ENCODE assay signal across 12 cellular contexts in the genomic region with DNA sequence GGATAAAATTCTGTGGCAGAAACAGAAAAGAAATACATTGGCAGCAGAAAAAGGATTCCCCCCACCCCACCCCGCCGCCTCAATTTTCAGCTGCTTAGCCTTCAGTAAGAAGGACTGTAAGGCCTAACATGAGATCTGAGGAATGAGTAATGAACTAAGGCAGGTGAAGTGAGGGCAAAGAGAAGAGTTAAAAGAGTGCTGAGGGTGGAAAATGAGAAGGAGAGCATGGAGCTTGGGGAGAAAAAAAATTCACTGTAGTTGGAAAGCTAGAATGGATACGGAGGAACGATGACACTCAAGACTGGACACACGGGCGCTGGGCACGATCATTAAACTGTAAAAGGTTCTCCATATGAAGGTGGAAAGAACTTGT.
DNase-seq lines count a peak whose midpoint lies in the region; ATAC-seq and TF ChIP-seq lines count a peak whose summit lies in the region.
"Had no signal": no experiment of that assay in that cellular context is flagged by ENCODE, and none has a peak within 500 bp of the region (broad histone marks: within the 10 kb centered on the region; RNA-seq: fewer than 3 reads in every experiment).

No MANE protein-coding gene starts in this region.

- ATAC-seq in GM21717 (IDR thresholded peaks at IDR 0.05; ENCODE audit: unreplicated experiment) (no peak), GM21515 (IDR thresholded peaks at IDR 0.05; ENCODE audit: unreplicated experiment) (no peak)

- CTCF ChIA-PET in AG04449 (lab: Yijun Ruan, JAX) = interaction anchor here (1.3 kb wide), 1 partner anchor 14 kb away, joined by 3 read pairs; no protein-coding TSS in a partner anchor

- H3K4me1 ChIP-seq in adipocyte (ENCODE audit: control insufficient read depth, insufficient read depth, low read length) = peaks cover 18% of the 10 kb centered on the region

- H3K9me3 ChIP-seq in adipocyte (ENCODE audit: control insufficient read depth, low read length) (peaks cover 4% of the 10 kb centered on the region), iPS-18c (ENCODE audit: control insufficient read depth, insufficient read depth, low read length) (no peaks in the 10 kb centered on the region)

- H3K36me3 ChIP-seq in adipocyte (ENCODE audit: control insufficient read depth, insufficient read depth, low read length, severe bottlenecking) = no peaks in the 10 kb centered on the region

- POLR2A ChIA-PET in AG04449 (lab: Yijun Ruan, JAX) = no interaction called here

- H3K4me3 ChIP-seq in AG04449 (ENCODE audit: low read depth, low read length) (peak overlapping the region; percentile 13), HFF-Myc (replicated peaks; ENCODE audit: low read depth, low read length) (peak overlapping the region; percentile 58), adipocyte (ENCODE audit: low read length) (peak overlapping the region; percentile 69), iPS-18c (ENCODE audit: insufficient read depth, low read depth, low read length) (peak overlapping the region; percentile 57)

- no peak for TF ChIP-seq CTCF in AG04449 (IDR thresholded peaks at IDR 0.05; ENCODE audit: insufficient read depth, low read length, missing control alignments)
- no peak for TF ChIP-seq CTCF in HFF-Myc (IDR thresholded peaks at IDR 0.05; ENCODE audit: low read depth, low read length, missing control alignments)

- H3K9ac ChIP-seq in adipocyte (ENCODE audit: low read length) = no peak overlapping the region
- H3K9ac ChIP-seq: KMS-11 had no signal

- DNase-seq in AG04449 (ENCODE audit: low read depth, low spot score) (no peak), HFF-Myc (ENCODE audit: extremely low read depth, low read depth) (no peak), adipocyte (ENCODE audit: low read depth) (no peak), anterior cingulate cortex (lab: John Stamatoyannopoulos, UW) (no peak), HCEC 1CT (no peak)
- DNase-seq: CD4-positive, CD25-positive, alpha-beta regulatory T cell; stimulated activated CD4-positive, alpha-beta T cell treated with anti-CD3 and anti-CD28 coated beads, Interleukin-12 subunit alpha, Interleukin-12 subunit beta, amount 100 ng/mL, for 4 hours; T-helper 9 cell had no signal

- H3K27me3 ChIP-seq in adipocyte (replicated peaks; ENCODE audit: control insufficient read depth, insufficient read depth, low read length) = peaks cover 6% of the 10 kb centered on the region

Comparison
In these comparisons a context has a peak if more than half of its experiments do, and no peak if none do; other contexts are left out.
1. H3K4me3 ChIP-seq: peak in every context shown above with its lines; median percentile 69 in adipocyte; 58 in HFF-Myc; 57 in iPS-18c; 13 in AG04449.